19 cellular contexts compared by ENCODE assay signal in the genomic region with DNA sequence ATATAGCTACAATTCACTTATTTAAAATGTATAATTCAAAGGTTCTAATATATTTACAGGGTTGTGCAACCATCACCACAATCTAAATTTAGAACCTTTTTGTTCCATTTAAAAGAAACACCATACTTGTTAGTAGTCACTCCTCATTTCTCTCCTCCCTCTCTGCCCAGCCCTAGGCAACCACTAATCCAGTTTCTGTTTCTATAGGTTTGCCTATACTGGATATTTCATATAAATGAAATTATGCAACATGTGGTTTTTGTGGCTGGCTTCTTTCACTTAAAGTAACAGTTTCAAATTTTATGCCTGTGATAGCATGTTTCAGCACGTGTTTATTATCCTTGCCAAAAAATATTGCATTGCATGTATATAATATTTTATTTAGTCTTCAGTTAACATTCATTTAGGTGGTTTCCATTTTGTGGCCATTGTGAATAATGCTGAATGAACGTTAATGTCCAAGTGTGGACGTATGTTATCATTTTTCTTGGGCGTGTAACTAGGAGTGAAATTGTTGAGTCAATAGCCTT.
A peak's percentile ranks its signal among the peaks of the same experiment; 100 is the strongest.
DNase-seq lines count a peak whose midpoint lies in the region; ATAC-seq and TF ChIP-seq lines count a peak whose summit lies in the region.
"Had no signal": no experiment of that assay in that cellular context is flagged by ENCODE, and none has a peak within 500 bp of the region (broad histone marks: within the 10 kb centered on the region; RNA-seq: fewer than 3 reads in every experiment).

No MANE protein-coding gene starts in this region.

- H3K27ac ChIP-seq in IMR-90 (ENCODE audit: insufficient read depth, low read length), result no peak overlapping the region
- H3K27ac ChIP-seq: lower lobe of right lung had no signal

- no peaks in the 10 kb centered on the region for H3K36me3 ChIP-seq in IMR-90 (ENCODE audit: control insufficient read depth, insufficient read depth, low read length)
- H3K36me3 ChIP-seq: lower lobe of right lung had no signal

- no peak overlapping the region for H2BK20ac ChIP-seq in IMR-90 (ENCODE audit: low read depth, low read length)

- no peak overlapping the region for H2AK9ac ChIP-seq in IMR-90 (replicated peaks; ENCODE audit: low read depth, low read length, poor library complexity)

- no peak overlapping the region for H4K91ac ChIP-seq in IMR-90 (ENCODE audit: insufficient read depth, low read depth, low read length)

- H3K9ac ChIP-seq in IMR-90 (ENCODE audit: low read depth, low read length), result no peak overlapping the region

- H3K18ac ChIP-seq in IMR-90 (ENCODE audit: low read depth, low read length), result no peak overlapping the region

- DNase-seq in AML-193 (lab: John Stamatoyannopoulos, UW) (peak; percentile 32 to 33), IMR-90 (peak; percentile 44), NOMO-1 (lab: John Stamatoyannopoulos, UW; ENCODE audit: unreplicated experiment in 2 of 2) (peak; percentile 85 to 95), cardiac fibroblast (ENCODE audit: low read depth in 2 of 2) (peak; percentile 2 to 7), DMS114 treated with DMSO at 0.1 percent for 48 hours (lab: John Stamatoyannopoulos, UW; ENCODE audit: unreplicated experiment) (no peak), UCSD-AML1 (lab: John Stamatoyannopoulos, UW; ENCODE audit: unreplicated experiment) (no peak), AG20443 (ENCODE audit: low spot score) (no peak), NCI-H187 (lab: John Stamatoyannopoulos, UW) (no peak)
- DNase-seq: activated CD4-positive, alpha-beta T cell treated with anti-CD3 and anti-CD28 coated beads, Interleukin-2, amount 10 ng/mL, durations not matched to agents 24 days and 14 days; COR-L47; erythroblast; GOT3; kidney; lower lobe of right lung; NCI-H1105 treated with DMSO at 0.1 percent for 48 hours; NCI-H2107; NCI-H524 treated with DMSO at 0.1 percent for 48 hours; SHP77 treated with DMSO at 0.1 percent for 48 hours had no signal

- H4K8ac ChIP-seq in IMR-90 (ENCODE audit: low read depth in 2 of 2, low read length in 2 of 2), result no peak overlapping the region

- TF ChIP-seq CTCF in IMR-90 (conservative IDR thresholded peaks at IDR 0.05; ENCODE audit: low read depth, low read length) (no peak), cardiac fibroblast (IDR thresholded peaks at IDR 0.05; ENCODE audit: low read depth, low read length) (no peak)

- BruUV-seq in IMR-90 (replicated peaks; lab: Mats Ljungman, UMichigan), result no TSS peak

- H3K9me3 ChIP-seq in IMR-90 (ENCODE audit: control insufficient read depth, insufficient read depth, low read length), result no peaks in the 10 kb centered on the region
- H3K9me3 ChIP-seq: lower lobe of right lung had no signal

- no peak overlapping the region for H2BK5ac ChIP-seq in IMR-90 (ENCODE audit: low read depth, low read length, poor library complexity, severe bottlenecking)

- POLR2A ChIA-PET in IMR-90 (lab: Charles Lee; ENCODE audit: unreplicated experiment), result no interaction called here

- dilution Hi-C loops in IMR-90 (cut with HindIII; ENCODE audit: low sequenced_read_pairs, unreplicated experiment), result no loop called here

- H2AFZ ChIP-seq in IMR-90 (replicated peaks; ENCODE audit: low read length, poor library complexity), result no peak overlapping the region

- in situ Hi-C loops in IMR-90 (cut with MboI; ENCODE audit: low sequenced_read_pairs), result no loop called here

- TF ChIP-seq RAD21 in IMR-90 (IDR thresholded peaks at IDR 0.05; ENCODE audit: low read length), result no peak

- H3K14ac ChIP-seq in IMR-90 (replicated peaks; ENCODE audit: low read depth, low read length), result no peak overlapping the region

- H3K79me1 ChIP-seq in IMR-90 (ENCODE audit: low read depth in 1 of 2, low read length in 2 of 2), result no peaks in the 10 kb centered on the region

- H3K4ac ChIP-seq in IMR-90 (ENCODE audit: low read depth, low read length), result no peak overlapping the region

- H3K56ac ChIP-seq in IMR-90 (ENCODE audit: extremely low read depth, insufficient read depth, low read length), result no peak overlapping the region

- CTCF ChIA-PET in IMR-90 (lab: Yijun Ruan, JAX), result no interaction called here

- no peaks in the 10 kb centered on the region for H3K4me1 ChIP-seq in IMR-90 (ENCODE audit: control insufficient read depth, insufficient read depth, low read length)
- H3K4me1 ChIP-seq: lower lobe of right lung had no signal

- intact Hi-C loops in IMR-90 (cut with micrococcal nuclease), result no loop called here

- ATAC-seq in IMR-90 (ENCODE audit: low read depth), result no peak
- ATAC-seq: K562, lower lobe of right lung had no signal

- no peak for TF ChIP-seq POLR2A in IMR-90 (IDR thresholded peaks at IDR 0.05; ENCODE audit: low read depth, low read length)

- H4K20me1 ChIP-seq in IMR-90 (ENCODE audit: insufficient read depth, low read length), result no peaks in the 10 kb centered on the region

- no peak overlapping the region for H4K5ac ChIP-seq in IMR-90 (ENCODE audit: low read depth, low read length)

- H3K4me2 ChIP-seq in IMR-90 (ENCODE audit: low read depth, low read length), result no peak overlapping the region

- H3K27me3 ChIP-seq in IMR-90 (ENCODE audit: control insufficient read depth, insufficient read depth, low read length), result no peaks in the 10 kb centered on the region

- WGBS in IMR-90 (ENCODE audit: extremely low coverage in 2 of 2, insufficient read length in 1 of 2), 2 experiments, result 40% methylated on average over 1 of the region's 4 CpGs; no CpG with 5 or more reads in 1 of the 2 experiments

- H2BK120ac ChIP-seq in IMR-90 (ENCODE audit: low read depth, low read length), result no peak overlapping the region

- H3K4me3 ChIP-seq in IMR-90 (ENCODE audit: insufficient read depth, low read depth, low read length) (no peak overlapping the region), cardiac fibroblast (replicated peaks in 1 of 2; ENCODE audit: low read depth in 2 of 2, low read length in 2 of 2) (no peak overlapping the region)
- H3K4me3 ChIP-seq: K562, lower lobe of right lung had no signal

- no peak overlapping the region for H3K23ac ChIP-seq in IMR-90 (ENCODE audit: low read depth, low read length)

- H2AK5ac ChIP-seq in IMR-90 (ENCODE audit: low read depth, low read length), result no peak overlapping the region

- H2BK15ac ChIP-seq in IMR-90 (ENCODE audit: low read depth, low read length), result no peak overlapping the region

- no peaks in the 10 kb centered on the region for H3K9me1 ChIP-seq in IMR-90 (ENCODE audit: insufficient read depth, low read length)

TF ChIP-seq in IMR-90, 13 proteins besides CTCF, POLR2A, EP300 and RAD21:
- peak; percentile 31 for TF ChIP-seq CEBPB (IDR thresholded peaks at IDR 0.05; ENCODE audit: low read depth, low read length)
- TF ChIP-seq FOS (IDR thresholded peaks at IDR 0.05; ENCODE audit: low read depth, low read length), result no peak
TF ChIP-seq in IMR-90: peak in this region for 1.

Comparison
In these comparisons a context has a peak if more than half of its experiments do, and no peak if none do; other contexts are left out.
1. DNase-seq: peak in AML-193 (2 of 2), IMR-90 (single experiment), NOMO-1 (2 of 2) and cardiac fibroblast (2 of 2); none in DMS114 treated with DMSO at 0.1 percent for 48 hours (single experiment), UCSD-AML1 (single experiment), AG20443 (single experiment) and NCI-H187 (0 of 2).